ENCODE assay signal across 18 cellular contexts in genomic region chr5:28190011-28190410, GRCh38.
"Had no signal": no experiment of that assay in that cellular context is flagged by ENCODE, and none has a peak within 500 bp of the region (broad histone marks: within the 10 kb centered on the region; RNA-seq: fewer than 3 reads in every experiment).

No MANE protein-coding gene starts in this region.

- DNase-seq: activated CD4-positive, alpha-beta T cell treated with anti-CD3 and anti-CD28 coated beads, Interleukin-2, amount 50 U/mL, for 1 hour; activated CD8-positive, alpha-beta memory T cell treated with anti-CD3 and anti-CD28 coated beads for 24 hours; activated effector memory CD4-positive, alpha-beta T cell treated with anti-CD3 and anti-CD28 coated beads, Interleukin-2, amount 50 U/mL, for 16 hours; activated naive CD4-positive, alpha-beta T cell treated with anti-CD3 and anti-CD28 coated beads, Interleukin-2, amount 50 U/mL, for 16 hours; activated T-cell treated with anti-CD3 and anti-CD28 coated beads, Interleukin-2, amount 50 U/mL, for 72 hours; cortex of kidney; effector CD4-positive, alpha-beta T cell; foreskin keratinocyte; hypothalamus; stimulated activated CD4-positive, alpha-beta T cell treated with anti-CD3 and anti-CD28 coated beads, Interleukin-12 subunit alpha, Interleukin-12 subunit beta, amount 100 ng/mL, for 4 hours; stimulated activated CD4-positive, alpha-beta T cell treated with anti-CD3 and anti-CD28 coated beads, Interleukin-1b, Interleukin-23, amount 100 ng/mL, for 48 hours; stimulated activated CD8-positive, alpha-beta memory T cell treated with anti-CD3 and anti-CD28 coated beads, Interleukin-4, amount 100 ng/mL, for 48 hours; stimulated activated naive CD4-positive, alpha-beta T cell had no signal

- H3K27me3 ChIP-seq: ascending aorta, foreskin keratinocyte, right atrium auricular region had no signal

- H3K4me3 ChIP-seq: ascending aorta, lung, prostate gland, right atrium auricular region had no signal

- H3K36me3 ChIP-seq: ascending aorta, prostate gland, right atrium auricular region had no signal

- H3K4me1 ChIP-seq: ascending aorta, foreskin keratinocyte, prostate gland, right atrium auricular region had no signal

- H3K27ac ChIP-seq: ascending aorta, foreskin keratinocyte, prostate gland, right atrium auricular region had no signal

- H3K9me3 ChIP-seq: ascending aorta, prostate gland, right atrium auricular region had no signal

- ATAC-seq: activated CD4-positive, CD25-positive, alpha-beta regulatory T cell treated with anti-CD3 and anti-CD28 coated beads, Interleukin-2, amount 50 U/mL, for 24 hours; activated T-cell treated with anti-CD3 and anti-CD28 coated beads, Interleukin-2, amount 50 U/mL, for 72 hours; foreskin keratinocyte had no signal
